Comparison of ENCODE assay signal across 16 cellular contexts in genomic region chr5:73265641-73266040, GRCh38.
A peak's percentile ranks its signal among the peaks of the same experiment; 100 is the strongest.
DNase-seq lines count a peak whose midpoint lies in the region; ATAC-seq and TF ChIP-seq lines count a peak whose summit lies in the region.
"Had no signal": no experiment of that assay in that cellular context is flagged by ENCODE, and none has a peak within 500 bp of the region (broad histone marks: within the 10 kb centered on the region; RNA-seq: fewer than 3 reads in every experiment).

No MANE protein-coding gene starts in this region.

- no peak overlapping the region for H3K27ac ChIP-seq in IMR-90 (ENCODE audit: insufficient read depth, low read length)
- H3K27ac ChIP-seq in trophoblast cell (ENCODE audit: low read depth, low read length), result no peak overlapping the region
- H3K27ac ChIP-seq in naive thymus-derived CD4-positive, alpha-beta T cell (ENCODE audit: low read depth, low read length), result no peak overlapping the region
- H3K27ac ChIP-seq: C4-2B, HL-60 had no signal

- H3K4me1 ChIP-seq in IMR-90 (ENCODE audit: control insufficient read depth, insufficient read depth, low read length) (peaks cover 12% of the 10 kb centered on the region), trophoblast cell (ENCODE audit: control insufficient read depth in 1 of 2, insufficient read depth in 2 of 2, low read length in 2 of 2) (no peaks in the 10 kb centered on the region)
- no peaks in the 10 kb centered on the region for H3K4me1 ChIP-seq in naive thymus-derived CD4-positive, alpha-beta T cell (ENCODE audit: control insufficient read depth in 2 of 2, insufficient read depth in 2 of 2, low read length in 2 of 2)

- H3K36me3 Mint-ChIP-seq in naive thymus-derived CD4-positive, alpha-beta T cell, result no peaks in the 10 kb centered on the region

- H2BK120ac ChIP-seq in IMR-90 (ENCODE audit: low read depth, low read length) (no peak overlapping the region), trophoblast cell (ENCODE audit: insufficient read depth, low read length, poor library complexity) (no peak overlapping the region)

- no peak overlapping the region for H2BK15ac ChIP-seq in IMR-90 (ENCODE audit: low read depth, low read length)

- no peak overlapping the region for H3K4me3 ChIP-seq in IMR-90 (ENCODE audit: insufficient read depth, low read depth, low read length)
- H3K4me3 ChIP-seq in trophoblast cell (ENCODE audit: low read depth, low read length), result no peak overlapping the region
- H3K4me3 ChIP-seq in naive thymus-derived CD4-positive, alpha-beta T cell (ENCODE audit: low read length), result no peak overlapping the region
- H3K4me3 ChIP-seq: GM12878, K562 had no signal

- no peak overlapping the region for H4K91ac ChIP-seq in IMR-90 (ENCODE audit: insufficient read depth, low read depth, low read length)
- no peak overlapping the region for H4K91ac ChIP-seq in trophoblast cell (ENCODE audit: low read depth, low read length)

- intact Hi-C loops in IMR-90 (cut with micrococcal nuclease), result no loop called here
- intact Hi-C loops in naive thymus-derived CD4-positive, alpha-beta T cell (cut with micrococcal nuclease), result no loop called here

- H4K12ac ChIP-seq in trophoblast cell (ENCODE audit: low read depth, low read length), result no peak overlapping the region

- WGBS in IMR-90 (ENCODE audit: extremely low coverage in 2 of 2, insufficient read length in 1 of 2), 2 experiments, result no CpG with 5 or more reads among the region's 3 CpGs
- no CpG with 5 or more reads among the region's 3 CpGs for WGBS in trophoblast cell (ENCODE audit: extremely low coverage, insufficient coverage, insufficient read length)

- H3K9me3 ChIP-seq in IMR-90 (ENCODE audit: control insufficient read depth, insufficient read depth, low read length) (no peaks in the 10 kb centered on the region), trophoblast cell (ENCODE audit: insufficient read depth, low read depth, low read length) (no peaks in the 10 kb centered on the region)
- H3K9me3 ChIP-seq in naive thymus-derived CD4-positive, alpha-beta T cell (ENCODE audit: control insufficient read depth in 2 of 3, low read length in 3 of 3), result no peaks in the 10 kb centered on the region

- H2AK5ac ChIP-seq in IMR-90 (ENCODE audit: low read depth, low read length), result no peak overlapping the region
- H2AK5ac ChIP-seq in trophoblast cell (ENCODE audit: low read length), result no peak overlapping the region

- H2BK5ac ChIP-seq in IMR-90 (ENCODE audit: low read depth, low read length, poor library complexity, severe bottlenecking), result no peak overlapping the region
- H2BK5ac ChIP-seq in trophoblast cell (ENCODE audit: low read depth, low read length, poor library complexity), result no peak overlapping the region

- peak overlapping the region; percentile 32; the same call in 1 of the 2 replicates for H3K4ac ChIP-seq in IMR-90 (ENCODE audit: low read depth, low read length)
- no peak overlapping the region for H3K4ac ChIP-seq in trophoblast cell (ENCODE audit: low read depth, low read length)

- H4K20me1 ChIP-seq in IMR-90 (ENCODE audit: insufficient read depth, low read length), result no peaks in the 10 kb centered on the region

- H2AFZ ChIP-seq in IMR-90 (replicated peaks; ENCODE audit: low read length, poor library complexity) (no peak overlapping the region), trophoblast cell (ENCODE audit: insufficient read depth, low read length, poor library complexity) (no peak overlapping the region)

- peaks cover 20 to 50% (median 39%) of the 10 kb centered on the region in 5 donors for H3K27me3 Mint-ChIP-seq in naive thymus-derived CD4-positive, alpha-beta T cell

- no peak overlapping the region for H3K4me3 Mint-ChIP-seq in naive thymus-derived CD4-positive, alpha-beta T cell

- dilution Hi-C loops in IMR-90 (cut with HindIII; ENCODE audit: low sequenced_read_pairs, unreplicated experiment), result no loop called here

- H3K79me1 ChIP-seq in IMR-90 (ENCODE audit: low read depth in 1 of 2, low read length in 2 of 2), result no peaks in the 10 kb centered on the region
- H3K79me1 ChIP-seq in trophoblast cell (ENCODE audit: low read length), result no peaks in the 10 kb centered on the region

- in situ Hi-C loops in IMR-90 (cut with MboI; ENCODE audit: low sequenced_read_pairs), result no loop called here

- no peak overlapping the region; the same call in 1 of the 2 replicates for H3K14ac ChIP-seq in IMR-90 (replicated peaks; ENCODE audit: low read depth, low read length)
- H3K14ac ChIP-seq in trophoblast cell (ENCODE audit: low read length), result no peak overlapping the region

- CTCF ChIA-PET in IMR-90 (lab: Yijun Ruan, JAX), result interaction anchor here (0.9 kb wide), 1 partner anchor 185 kb away, joined by 3 read pairs; no protein-coding TSS in a partner anchor
- CTCF ChIA-PET in naive thymus-derived CD4-positive, alpha-beta T cell (lab: Charles Lee), result no interaction called here

- peaks cover 0 to 3% (median 0%) of the 10 kb centered on the region in 7 donors for H3K4me1 Mint-ChIP-seq in naive thymus-derived CD4-positive, alpha-beta T cell

- no peaks in the 10 kb centered on the region for H3K9me3 Mint-ChIP-seq in naive thymus-derived CD4-positive, alpha-beta T cell

- H3K9ac ChIP-seq in IMR-90 (ENCODE audit: low read depth, low read length) (no peak overlapping the region), trophoblast cell (ENCODE audit: low read length) (no peak overlapping the region)

- H3K36me3 ChIP-seq in IMR-90 (ENCODE audit: control insufficient read depth, insufficient read depth, low read length) (no peaks in the 10 kb centered on the region), trophoblast cell (ENCODE audit: control insufficient read depth in 1 of 2, insufficient read depth in 2 of 2, low read length in 2 of 2) (no peaks in the 10 kb centered on the region)
- H3K36me3 ChIP-seq in naive thymus-derived CD4-positive, alpha-beta T cell (ENCODE audit: control insufficient read depth in 2 of 3, insufficient read depth in 3 of 3, low read length in 3 of 3), result no peaks in the 10 kb centered on the region

- no peak for TF ChIP-seq RAD21 in IMR-90 (IDR thresholded peaks at IDR 0.05; ENCODE audit: low read length)

- H3K9me1 ChIP-seq in IMR-90 (ENCODE audit: insufficient read depth, low read length), result peaks cover 5% of the 10 kb centered on the region; the same call in 1 of the 2 replicates

- no peak for TF ChIP-seq POLR2A in IMR-90 (IDR thresholded peaks at IDR 0.05; ENCODE audit: low read depth, low read length)

- H4K5ac ChIP-seq in IMR-90 (ENCODE audit: low read depth, low read length), result no peak overlapping the region

- POLR2A ChIA-PET in IMR-90 (lab: Charles Lee; ENCODE audit: unreplicated experiment), result interaction anchor here (0.7 kb wide), 1 partner anchor 14 kb away, joined by 4 read pairs; no protein-coding TSS in a partner anchor
- POLR2A ChIA-PET in naive thymus-derived CD4-positive, alpha-beta T cell (lab: Charles Lee), result no interaction called here

- no peak for TF ChIP-seq CTCF in IMR-90 (conservative IDR thresholded peaks at IDR 0.05; ENCODE audit: low read depth, low read length)

- H3K4me2 ChIP-seq in IMR-90 (ENCODE audit: low read depth, low read length), result no peak overlapping the region
- H3K4me2 ChIP-seq in trophoblast cell (ENCODE audit: low read length), result no peak overlapping the region

- H3K23ac ChIP-seq in IMR-90 (ENCODE audit: low read depth, low read length), result peak overlapping the region; percentile 25; the same call in 1 of the 2 replicates
- H3K23ac ChIP-seq in trophoblast cell (ENCODE audit: low read length), result no peak overlapping the region

- no peak overlapping the region for H3K56ac ChIP-seq in IMR-90 (ENCODE audit: extremely low read depth, insufficient read depth, low read length)

- DNase-seq in EH (ENCODE audit: low read depth) (peak; percentile 80), IMR-90 (no peak), cerebellar cortex (ENCODE audit: low spot score) (peak; percentile 89), trophoblast cell (peak; percentile 81 to 82), SW 1271 (lab: John Stamatoyannopoulos, UW) (no peak)
- no peak for DNase-seq in naive thymus-derived CD4-positive, alpha-beta T cell
- DNase-seq: COR-L47, GDM1, GOT3, NCI-H1048, NCI-H774 had no signal

- H3K27me3 ChIP-seq in IMR-90 (ENCODE audit: control insufficient read depth, insufficient read depth, low read length) (peaks cover 7% of the 10 kb centered on the region; the same call in 1 of the 2 replicates), trophoblast cell (ENCODE audit: insufficient read depth, low read length) (no peaks in the 10 kb centered on the region)
- no peaks in the 10 kb centered on the region for H3K27me3 ChIP-seq in naive thymus-derived CD4-positive, alpha-beta T cell (ENCODE audit: control insufficient read depth in 2 of 2, insufficient read depth in 2 of 2, low read length in 2 of 2)

- peak overlapping the region in 1 of 2 experiments; percentile 42; a peak in 1 of 4 replicates for H4K8ac ChIP-seq in IMR-90 (ENCODE audit: low read depth in 2 of 2, low read length in 2 of 2)
- no peak overlapping the region for H4K8ac ChIP-seq in trophoblast cell (ENCODE audit: low read depth, low read length)

- H2AK9ac ChIP-seq in IMR-90 (replicated peaks; ENCODE audit: low read depth, low read length, poor library complexity), result peak overlapping the region; percentile 38

- H3K18ac ChIP-seq in IMR-90 (ENCODE audit: low read depth, low read length) (no peak overlapping the region), trophoblast cell (ENCODE audit: low read length) (no peak overlapping the region)

- H2BK20ac ChIP-seq in IMR-90 (ENCODE audit: low read depth, low read length), result no peak overlapping the region

- no peak overlapping the region for H2BK12ac ChIP-seq in trophoblast cell (ENCODE audit: low read length)

- no peak for ATAC-seq in IMR-90 (ENCODE audit: low read depth)
- no peak for ATAC-seq in GM19023 (IDR thresholded peaks at IDR 0.05; ENCODE audit: unreplicated experiment)
- ATAC-seq in naive thymus-derived CD4-positive, alpha-beta T cell, result no peak
- ATAC-seq: GM12878, K562 had no signal

- no TSS peak for BruUV-seq in IMR-90 (replicated peaks; lab: Mats Ljungman, UMichigan)

- H3K27ac Mint-ChIP-seq in naive thymus-derived CD4-positive, alpha-beta T cell, result no peak overlapping the region

- no peaks in the 10 kb centered on the region for H3K79me2 ChIP-seq in trophoblast cell (ENCODE audit: control insufficient read depth, insufficient read depth, low read length, poor library complexity)

TF ChIP-seq in IMR-90, 13 proteins besides CTCF, POLR2A, EP300 and RAD21 (continues in another document):
- TF ChIP-seq FOS (IDR thresholded peaks at IDR 0.05; ENCODE audit: low read depth, low read length) (no peak), RFX5 (IDR thresholded peaks at IDR 0.05; ENCODE audit: low read depth, low read length) (no peak), MAZ (IDR thresholded peaks at IDR 0.05; ENCODE audit: borderline replicate concordance, low read depth, low read length) (no peak), CHD1 (IDR thresholded peaks at IDR 0.05; ENCODE audit: low read depth, low read length) (no peak), SMC3 (IDR thresholded peaks at IDR 0.05; ENCODE audit: low read depth, low read length) (no peak), RCOR1 (IDR thresholded peaks at IDR 0.05; ENCODE audit: insufficient replicate concordance, low read length) (no peak), MXI1 (IDR thresholded peaks at IDR 0.05; ENCODE audit: borderline replicate concordance, low read depth, low read length) (no peak), NFE2L2 (IDR thresholded peaks at IDR 0.05; ENCODE audit: low read depth, low read length) (no peak), BHLHE40 (IDR thresholded peaks at IDR 0.05; ENCODE audit: low read depth, low read length) (no peak)

Comparison
In these comparisons a context has a peak if more than half of its experiments do, and no peak if none do; other contexts are left out.
1. DNase-seq: peak in EH (single experiment), cerebellar cortex (single experiment) and trophoblast cell (2 of 2); none in IMR-90 (single experiment), SW 1271 (0 of 2) and naive thymus-derived CD4-positive, alpha-beta T cell (0 of 9).